Comparison of ENCODE assay signal across 11 cellular contexts in genomic region chr14:73283592-73284379, GRCh38. TPM values are rescaled to one million over a fixed set of nuclear protein-coding genes. Genes with fewer than 3 reads are reported as not detected.
A peak's percentile ranks its signal among the peaks of the same experiment; 100 is the strongest.
DNase-seq lines count a peak whose midpoint lies in the region; ATAC-seq and TF ChIP-seq lines count a peak whose summit lies in the region.
"Had no signal": no experiment of that assay in that cellular context is flagged by ENCODE, and none has a peak within 500 bp of the region (broad histone marks: within the 10 kb centered on the region; RNA-seq: fewer than 3 reads in every experiment).

No MANE protein-coding gene starts in this region.

- no peak overlapping the region for H3K4me3 Mint-ChIP-seq in nephron
- H3K4me3 Mint-ChIP-seq in activated T-helper 1 cell treated with anti-CD3 and anti-CD28 coated beads, Interleukin-12 subunit alpha, Interleukin-12 subunit beta, Interleukin-2, Interleukin-4 antibody, amounts not matched to agents 30 ng/mL and 10 ng/mL and 1 ng/mL, durations not matched to agents 14 hours and 24 hours and 36 hours = no peak overlapping the region
- H3K4me3 Mint-ChIP-seq: naive B cell had no signal

- H3K27ac ChIP-seq in dorsolateral prefrontal cortex = peak overlapping the region in 2 of 59 donors; percentile 4 to 7
- H3K27ac ChIP-seq: esophagus squamous epithelium had no signal

- no peaks in the 10 kb centered on the region for H3K27me3 ChIP-seq in dorsolateral prefrontal cortex
- H3K27me3 ChIP-seq: esophagus squamous epithelium had no signal

- TF ChIP-seq POLR2A in GM18505 (IDR thresholded peaks at IDR 0.05; ENCODE audit: borderline replicate concordance, extremely low read depth, insufficient read depth, insufficient read length) = no peak

- DNase-seq in D341Med (ENCODE audit: low spot score) (peak; percentile 60), NCI-H2171 (lab: John Stamatoyannopoulos, UW) (peak; percentile 57), dorsolateral prefrontal cortex (peak in 4 of 10 donors; percentile 40 to 53 (median 46)), NCI-H345 (lab: John Stamatoyannopoulos, UW) (no peak)
- no peak for DNase-seq in activated T-helper 1 cell treated with anti-CD3 and anti-CD28 coated beads, Interleukin-12 subunit alpha, Interleukin-12 subunit beta, Interleukin-2, Interleukin-4 antibody, amounts not matched to agents 30 ng/mL and 10 ng/mL and 1 ng/mL, durations not matched to agents 14 hours and 24 hours and 36 hours (ENCODE audit: low spot score)
- DNase-seq: activated naive CD4-positive, alpha-beta T cell; esophagus squamous epithelium; naive B cell had no signal

- ATAC-seq in GM18505 (IDR thresholded peaks at IDR 0.05; ENCODE audit: unreplicated experiment) = no peak
- ATAC-seq in HG02571 (IDR thresholded peaks at IDR 0.05; ENCODE audit: unreplicated experiment) = no peak

- peak in 50 of 56 donors; percentile 23 to 74 (median 51) for TF ChIP-seq CTCF in dorsolateral prefrontal cortex (IDR thresholded peaks at IDR 0.05 in 54 of 56, conservative IDR thresholded peaks at IDR 0.05 in 2 of 56; ENCODE audit: low read depth in 1 of 56, partially characterized antibody in 56 of 56)
- TF ChIP-seq CTCF in nephron (IDR thresholded peaks at IDR 0.05; ENCODE audit: unreplicated experiment in 3 of 3) = peak; percentile 21 to 55 (median 35)

- peaks cover 54% of the 10 kb centered on the region for H3K36me3 Mint-ChIP-seq in nephron (ENCODE audit: low read depth)
- H3K36me3 Mint-ChIP-seq in activated T-helper 1 cell treated with anti-CD3 and anti-CD28 coated beads, Interleukin-12 subunit alpha, Interleukin-12 subunit beta, Interleukin-2, Interleukin-4 antibody, amounts not matched to agents 30 ng/mL and 10 ng/mL and 1 ng/mL, durations not matched to agents 14 hours and 24 hours and 36 hours (ENCODE audit: low read depth) = peaks cover 43% of the 10 kb centered on the region

- intact Hi-C loops in dorsolateral prefrontal cortex (cut with DNase I) = loop anchor here (5.0 to 10.0 kb wide), 4 partner anchors 109 to 769 kb away; partner anchors contain the start of gene RBM25 (in 1 of the 2)
- intact Hi-C loops in activated T-helper 1 cell treated with anti-CD3 and anti-CD28 coated beads, Interleukin-12 subunit alpha, Interleukin-12 subunit beta, Interleukin-2, Interleukin-4 antibody, amounts not matched to agents 30 ng/mL and 10 ng/mL and 1 ng/mL, durations not matched to agents 14 hours and 24 hours and 36 hours (cut with micrococcal nuclease) = no loop called here

- H3K27ac Mint-ChIP-seq in nephron = no peak overlapping the region
- H3K27ac Mint-ChIP-seq in activated T-helper 1 cell treated with anti-CD3 and anti-CD28 coated beads, Interleukin-12 subunit alpha, Interleukin-12 subunit beta, Interleukin-2, Interleukin-4 antibody, amounts not matched to agents 30 ng/mL and 10 ng/mL and 1 ng/mL, durations not matched to agents 14 hours and 24 hours and 36 hours = no peak overlapping the region

- H3K4me3 ChIP-seq in dorsolateral prefrontal cortex = no peak overlapping the region
- H3K4me3 ChIP-seq: esophagus squamous epithelium had no signal

- no peaks in the 10 kb centered on the region for H3K9me3 Mint-ChIP-seq in nephron
- H3K9me3 Mint-ChIP-seq in activated T-helper 1 cell treated with anti-CD3 and anti-CD28 coated beads, Interleukin-12 subunit alpha, Interleukin-12 subunit beta, Interleukin-2, Interleukin-4 antibody, amounts not matched to agents 30 ng/mL and 10 ng/mL and 1 ng/mL, durations not matched to agents 14 hours and 24 hours and 36 hours = no peaks in the 10 kb centered on the region
- H3K9me3 Mint-ChIP-seq: naive B cell had no signal

- H3K4me1 Mint-ChIP-seq in nephron = no peaks in the 10 kb centered on the region
- H3K4me1 Mint-ChIP-seq in activated T-helper 1 cell treated with anti-CD3 and anti-CD28 coated beads, Interleukin-12 subunit alpha, Interleukin-12 subunit beta, Interleukin-2, Interleukin-4 antibody, amounts not matched to agents 30 ng/mL and 10 ng/mL and 1 ng/mL, durations not matched to agents 14 hours and 24 hours and 36 hours (ENCODE audit: low read depth) = peaks cover 6% of the 10 kb centered on the region
- H3K4me1 Mint-ChIP-seq: naive B cell had no signal

- no peaks in the 10 kb centered on the region for H3K27me3 Mint-ChIP-seq in nephron (ENCODE audit: low read depth)
- no peaks in the 10 kb centered on the region for H3K27me3 Mint-ChIP-seq in activated T-helper 1 cell treated with anti-CD3 and anti-CD28 coated beads, Interleukin-12 subunit alpha, Interleukin-12 subunit beta, Interleukin-2, Interleukin-4 antibody, amounts not matched to agents 30 ng/mL and 10 ng/mL and 1 ng/mL, durations not matched to agents 14 hours and 24 hours and 36 hours (ENCODE audit: insufficient read depth)
- H3K27me3 Mint-ChIP-seq: naive B cell had no signal

RNA-seq across cellular contexts. Expression of gene PAPLN, which starts 46.5 kb away (rescaled TPM):
- 10 to 100 TPM in 118 of 120 experiments, 1 to 10 TPM in 2; 4.4 to 80.4 (median 28.9) TPM for total RNA-seq in dorsolateral prefrontal cortex
- 0.39 and 0.96 TPM in 2 replicates for total RNA-seq in activated T-helper 1 cell treated with anti-CD3 and anti-CD28 coated beads, Interleukin-12 subunit alpha, Interleukin-12 subunit beta, Interleukin-2, Interleukin-4 antibody, amounts not matched to agents 30 ng/mL and 10 ng/mL and 1 ng/mL, durations not matched to agents 14 hours and 24 hours and 36 hours

Comparison
In these comparisons a context has a peak if more than half of its experiments do, and no peak if none do; other contexts are left out.
1. DNase-seq: peak in D341Med (single experiment) and NCI-H2171 (single experiment); none in activated T-helper 1 cell treated with anti-CD3 and anti-CD28 coated beads, Interleukin-12 subunit alpha, Interleukin-12 subunit beta, Interleukin-2, Interleukin-4 antibody, amounts not matched to agents 30 ng/mL and 10 ng/mL and 1 ng/mL, durations not matched to agents 14 hours and 24 hours and 36 hours (single experiment) and NCI-H345 (single experiment).